Comparison of ENCODE assay signal across 11 cellular contexts in genomic region chr7:1810961-1811849, GRCh38.
DNase-seq lines count a peak whose midpoint lies in the region; ATAC-seq and TF ChIP-seq lines count a peak whose summit lies in the region.
"Had no signal": no experiment of that assay in that cellular context is flagged by ENCODE, and none has a peak within 500 bp of the region (broad histone marks: within the 10 kb centered on the region; RNA-seq: fewer than 3 reads in every experiment).

No MANE protein-coding gene starts in this region.

- DNase-seq in GDM1 (lab: John Stamatoyannopoulos, UW) (peak; percentile 10), NCI-H2171 treated with DMSO at 0.1 percent for 48 hours (lab: John Stamatoyannopoulos, UW) (peak; percentile 77), esophagus muscularis mucosa (ENCODE audit: extremely low spot score) (peak; percentile 89), kidney glomerular epithelial cell (lab: John Stamatoyannopoulos, UW) (no peak)
- DNase-seq: CD8-positive, alpha-beta memory T cell; PC-3; T1000 had no signal

- H3K9ac ChIP-seq in rectal smooth muscle tissue (ENCODE audit: low read length): no peak overlapping the region

- H3K27ac ChIP-seq in esophagus muscularis mucosa (replicated peaks in 1 of 4): no peak overlapping the region
- no peak overlapping the region for H3K27ac ChIP-seq in rectal smooth muscle tissue (ENCODE audit: low read depth, low read length)

- H3K36me3 ChIP-seq in esophagus muscularis mucosa (peaks cover 0 to 23% (median 11%) of the 10 kb centered on the region in 4 donors), rectal smooth muscle tissue (ENCODE audit: control insufficient read depth, insufficient read depth, low read length) (no peaks in the 10 kb centered on the region)

- no peak for TF ChIP-seq CTCF in esophagus muscularis mucosa (IDR thresholded peaks at IDR 0.05)

- H3K27me3 ChIP-seq in esophagus muscularis mucosa (peaks cover 0 to 12% (median 0%) of the 10 kb centered on the region in 4 donors), rectal smooth muscle tissue (ENCODE audit: control insufficient read depth, insufficient read depth, low read length) (no peaks in the 10 kb centered on the region)

- H3K4me3 ChIP-seq in esophagus muscularis mucosa: no peak overlapping the region
- peak overlapping the region; percentile 22 for H3K4me3 ChIP-seq in rectal smooth muscle tissue (ENCODE audit: low read length)

- 46% methylated on average over 25 of the region's 25 CpGs for WGBS in esophagus muscularis mucosa

- H3K4me1 ChIP-seq in esophagus muscularis mucosa: peaks cover 0 to 25% (median 24%) of the 10 kb centered on the region in 4 donors
- peaks cover 5% of the 10 kb centered on the region for H3K4me1 ChIP-seq in rectal smooth muscle tissue (ENCODE audit: control insufficient read depth, insufficient read depth, low read length)

- TF ChIP-seq POLR2A in esophagus muscularis mucosa (IDR thresholded peaks at IDR 0.05; ENCODE audit: low read depth): no peak

- H3K9me3 ChIP-seq in esophagus muscularis mucosa: no peaks in the 10 kb centered on the region

- TF ChIP-seq EP300 in esophagus muscularis mucosa (IDR thresholded peaks at IDR 0.05): no peak

- intact Hi-C loops in esophagus muscularis mucosa (cut with DNase I): no loop called here

- ATAC-seq in HG02840 (IDR thresholded peaks at IDR 0.05; ENCODE audit: low FRiP score, unreplicated experiment): no peak
- ATAC-seq in GM21786 (IDR thresholded peaks at IDR 0.05; ENCODE audit: unreplicated experiment): no peak
- no peak for ATAC-seq in GM21528 (IDR thresholded peaks at IDR 0.05; ENCODE audit: low FRiP score, unreplicated experiment)
- ATAC-seq: PC-3 had no signal
